ENCODE assay signal across 27 cellular contexts in the genomic region with DNA sequence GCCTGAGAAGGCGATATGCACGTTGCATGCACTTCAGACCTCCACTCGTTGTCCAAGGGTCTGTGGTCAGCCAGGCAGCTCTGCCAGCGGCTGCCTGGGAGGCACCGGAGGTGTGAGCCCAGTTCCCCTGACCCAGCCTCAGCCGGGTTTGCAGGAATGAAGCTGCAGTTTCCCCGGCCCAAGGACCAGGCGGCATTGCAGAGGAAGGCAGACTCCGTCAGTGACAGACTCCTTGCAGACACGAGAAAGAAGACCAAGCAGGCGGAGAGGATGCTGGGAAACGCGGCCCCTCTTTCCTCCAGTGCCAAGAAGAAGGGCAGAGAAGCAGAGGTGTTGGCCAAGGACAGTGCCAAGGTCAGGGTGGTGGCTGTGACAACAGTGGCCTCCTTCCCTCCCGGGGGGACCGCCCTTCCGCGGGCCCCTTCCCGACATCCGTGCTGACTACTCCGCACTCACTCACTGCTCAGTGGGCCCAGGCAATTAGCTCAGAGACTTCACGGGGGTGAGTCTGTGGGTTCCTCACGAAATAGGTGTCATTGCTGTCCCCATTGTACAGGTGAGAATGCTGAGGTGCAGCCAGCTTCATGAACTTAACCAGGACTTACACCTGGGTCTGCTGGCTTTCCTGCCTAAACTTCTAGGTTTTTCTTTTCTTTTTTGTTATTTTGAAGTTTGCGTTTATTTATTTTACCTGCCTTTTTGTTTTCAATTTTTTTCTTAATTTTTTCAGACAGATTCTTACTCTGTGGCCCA. TPM values are rescaled to one million over a fixed set of nuclear protein-coding genes. Genes with fewer than 3 reads are reported as not detected.
"Had no signal": no experiment of that assay in that cellular context is flagged by ENCODE, and none has a peak within 500 bp of the region (broad histone marks: within the 10 kb centered on the region; RNA-seq: fewer than 3 reads in every experiment).

No MANE protein-coding gene starts in this region.

- DNase-seq: hippocampal formation; immature natural killer cell; kidney; left colon; left lung; lower lobe of right lung; mammary epithelial cell; mesenchymal stem cell; naive thymus-derived CD8-positive, alpha-beta T cell; occipital lobe; stimulated activated CD4-positive, alpha-beta T cell treated with anti-CD3 and anti-CD28 coated beads, Interleukin-4, amount 100 ng/mL, for 24 hours; stimulated activated naive CD4-positive, alpha-beta T cell had no signal

- H3K9me3 Mint-ChIP-seq: immature natural killer cell; naive thymus-derived CD8-positive, alpha-beta T cell; nephron; neural crest cell; stimulated activated effector memory CD8-positive, alpha-beta T cell treated with anti-CD3 and anti-CD28 coated beads, Interleukin-12 subunit alpha, Interleukin-12 subunit beta, amount 100 ng/mL, for 72 hours; stimulated activated naive CD8-positive, alpha-beta T cell treated with anti-CD3 and anti-CD28 coated beads, Interleukin-15, Interleukin-2, amounts not matched to agents 100 ng/mL and 50 ng/mL, for 24 hours; type B pancreatic cell had no signal

- H3K27me3 Mint-ChIP-seq: stimulated activated naive CD8-positive, alpha-beta T cell treated with anti-CD3 and anti-CD28 coated beads, Interleukin-15, Interleukin-2, amounts not matched to agents 100 ng/mL and 50 ng/mL, for 24 hours had no signal

- H3K27ac ChIP-seq: left lung, lower lobe of right lung, neutrophil, right atrium auricular region, skin epidermis, suprapubic skin, thoracic aorta, tibial nerve, vagina had no signal

- H3K4me3 Mint-ChIP-seq: immature natural killer cell; naive thymus-derived CD8-positive, alpha-beta T cell; nephron; neural crest cell; stimulated activated effector memory CD8-positive, alpha-beta T cell treated with anti-CD3 and anti-CD28 coated beads, Interleukin-12 subunit alpha, Interleukin-12 subunit beta, amount 100 ng/mL, for 72 hours; stimulated activated naive CD8-positive, alpha-beta T cell treated with anti-CD3 and anti-CD28 coated beads, Interleukin-15, Interleukin-2, amounts not matched to agents 100 ng/mL and 50 ng/mL, for 24 hours; type B pancreatic cell had no signal

- ATAC-seq: left colon; lower lobe of right lung; naive thymus-derived CD8-positive, alpha-beta T cell; sciatic nerve; stimulated activated effector memory CD8-positive, alpha-beta T cell treated with anti-CD3 and anti-CD28 coated beads, Interleukin-12 subunit alpha, Interleukin-12 subunit beta, amount 100 ng/mL, for 72 hours had no signal

- H3K4me3 ChIP-seq: left lung, lower lobe of right lung, right atrium auricular region, skin epidermis, suprapubic skin, thoracic aorta, tibial nerve, vagina had no signal

- H3K36me3 Mint-ChIP-seq: immature natural killer cell; naive thymus-derived CD8-positive, alpha-beta T cell; stimulated activated effector memory CD8-positive, alpha-beta T cell treated with anti-CD3 and anti-CD28 coated beads, Interleukin-12 subunit alpha, Interleukin-12 subunit beta, amount 100 ng/mL, for 72 hours; type B pancreatic cell had no signal

- H3K27ac Mint-ChIP-seq: immature natural killer cell; naive thymus-derived CD8-positive, alpha-beta T cell; nephron; progenitor cell of endocrine pancreas; stimulated activated effector memory CD8-positive, alpha-beta T cell treated with anti-CD3 and anti-CD28 coated beads, Interleukin-12 subunit alpha, Interleukin-12 subunit beta, amount 100 ng/mL, for 72 hours; stimulated activated naive CD8-positive, alpha-beta T cell treated with anti-CD3 and anti-CD28 coated beads, Interleukin-15, Interleukin-2, amounts not matched to agents 100 ng/mL and 50 ng/mL, for 24 hours; type B pancreatic cell had no signal

- FAIRE-seq: islet of Langerhans, kidney had no signal

- H3K27me3 ChIP-seq: left lung, right atrium auricular region, suprapubic skin, tibial nerve, vagina had no signal

- H3K4me1 Mint-ChIP-seq: immature natural killer cell; nephron; neural crest cell; stimulated activated effector memory CD8-positive, alpha-beta T cell treated with anti-CD3 and anti-CD28 coated beads, Interleukin-12 subunit alpha, Interleukin-12 subunit beta, amount 100 ng/mL, for 72 hours had no signal

- H3K4me1 ChIP-seq: left lung, lower lobe of right lung, right atrium auricular region, suprapubic skin, tibial nerve, vagina had no signal

- H3K9me3 ChIP-seq: left lung, lower lobe of right lung, neutrophil, right atrium auricular region, suprapubic skin, thoracic aorta, tibial nerve, vagina had no signal

- H3K36me3 ChIP-seq: left lung, lower lobe of right lung, neutrophil, right atrium auricular region, suprapubic skin, thoracic aorta, tibial nerve, vagina had no signal

RNA-seq across cellular contexts. Expression of a gene that starts 10.8 kb away (rescaled TPM):
- total RNA-seq: naive thymus-derived CD8-positive, alpha-beta T cell had no signal
- polyA plus RNA-seq: immature natural killer cell; naive thymus-derived CD8-positive, alpha-beta T cell had no signal
